Comparison of ENCODE assay signal across 17 cellular contexts in the genomic region with DNA sequence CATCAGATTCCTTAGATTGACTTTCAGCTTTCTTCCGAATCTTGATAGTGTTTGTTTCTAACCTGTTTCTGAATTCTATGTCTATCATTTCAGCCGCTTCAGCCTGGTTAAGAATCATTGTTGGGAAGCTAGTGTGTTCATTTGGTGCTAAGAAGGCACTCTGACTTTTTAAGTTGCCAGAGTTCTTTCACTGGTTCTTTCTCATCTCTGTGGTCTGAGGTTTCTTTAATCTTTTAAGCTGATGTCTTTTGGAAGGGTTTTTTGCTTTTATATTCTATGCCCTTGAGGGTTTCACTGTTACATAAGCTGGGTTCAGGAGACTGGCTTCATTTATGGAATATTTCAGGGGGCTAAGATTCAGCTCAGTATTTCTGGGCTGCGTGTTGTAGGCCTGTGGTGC.
DNase-seq lines count a peak whose midpoint lies in the region; ATAC-seq and TF ChIP-seq lines count a peak whose summit lies in the region.
"Had no signal": no experiment of that assay in that cellular context is flagged by ENCODE, and none has a peak within 500 bp of the region (broad histone marks: within the 10 kb centered on the region; RNA-seq: fewer than 3 reads in every experiment).

No MANE protein-coding gene starts in this region.

- H3K4me3 Mint-ChIP-seq in activated T-cell treated with anti-CD3 and anti-CD28 coated beads, Interleukin-2, amount 50 U/mL, for 72 hours = peak overlapping the region in 1 of 2 donors; percentile 27
- no peak overlapping the region for H3K4me3 Mint-ChIP-seq in activated T-cell treated with anti-CD3 and anti-CD28 coated beads, Interleukin-2, amount 50 U/mL, for 24 hours
- peak overlapping the region in 3 of 8 donors; percentile 2 to 46 (median 16) for H3K4me3 Mint-ChIP-seq in CD4-positive, alpha-beta memory T cell
- H3K4me3 Mint-ChIP-seq: IgD-negative memory B cell had no signal

- H3K9me3 ChIP-seq in CD4-positive, alpha-beta memory T cell (ENCODE audit: control insufficient read depth in 1 of 2, low read length in 2 of 2) = no peaks in the 10 kb centered on the region
- H3K9me3 ChIP-seq in SK-N-SH = no peaks in the 10 kb centered on the region
- H3K9me3 ChIP-seq: A549 had no signal

- no peaks in the 10 kb centered on the region for H4K20me1 ChIP-seq in SK-N-SH (ENCODE audit: insufficient read depth)

- ATAC-seq in activated T-cell treated with anti-CD3 and anti-CD28 coated beads, Interleukin-2, amount 50 U/mL, for 72 hours (replicated peaks in 1 of 2) = peak; percentile 44 to 51
- ATAC-seq: A549 had no signal

- no peaks in the 10 kb centered on the region for H3K79me2 ChIP-seq in SK-N-SH (ENCODE audit: insufficient read depth)

- DNase-seq in activated T-cell treated with anti-CD3 and anti-CD28 coated beads, Interleukin-2, amount 50 U/mL, for 72 hours = no peak
- DNase-seq in activated T-cell treated with anti-CD3 and anti-CD28 coated beads, Interleukin-2, amount 50 U/mL, for 24 hours = no peak
- peak in 4 of 5 donors; percentile 26 to 45 (median 34) for DNase-seq in CD4-positive, alpha-beta memory T cell
- peak; percentile 37 for DNase-seq in RPMI7951 (ENCODE audit: low read depth)
- DNase-seq in myocyte (ENCODE audit: low read depth) = peak; percentile 63
- DNase-seq in SK-N-SH = no peak
- DNase-seq in NCI-H526 treated with DMSO at 0.1 percent for 48 hours (lab: John Stamatoyannopoulos, UW) = no peak
- no peak for DNase-seq in NCI-H345 (lab: John Stamatoyannopoulos, UW)
- DNase-seq: DMS79 treated with DMSO at 0.1 percent for 48 hours; NCI-H1105; NCI-H2081; NCI-H2171 treated with DMSO at 0.1 percent for 48 hours; NCI-H446 treated with DMSO at 0.1 percent for 48 hours; NK-92 treated with Interleukin-12 subunit alpha and Interleukin-12 subunit beta, amount 100 ng/mL, for 24 hours; SHP77 had no signal

- peaks cover 36% of the 10 kb centered on the region for H3K27me3 Mint-ChIP-seq in activated T-cell treated with anti-CD3 and anti-CD28 coated beads, Interleukin-2, amount 50 U/mL, for 72 hours (ENCODE audit: low read depth)
- peaks cover 17% of the 10 kb centered on the region for H3K27me3 Mint-ChIP-seq in activated T-cell treated with anti-CD3 and anti-CD28 coated beads, Interleukin-2, amount 50 U/mL, for 24 hours
- H3K27me3 Mint-ChIP-seq in CD4-positive, alpha-beta memory T cell = peaks cover 1 to 7% of the 10 kb centered on the region in 2 donors
- H3K27me3 Mint-ChIP-seq: IgD-negative memory B cell had no signal

- H3K27ac Mint-ChIP-seq in activated T-cell treated with anti-CD3 and anti-CD28 coated beads, Interleukin-2, amount 50 U/mL, for 72 hours = peak overlapping the region; percentile 9
- no peak overlapping the region for H3K27ac Mint-ChIP-seq in activated T-cell treated with anti-CD3 and anti-CD28 coated beads, Interleukin-2, amount 50 U/mL, for 24 hours
- peak overlapping the region in 3 of 7 donors; percentile 42 to 52 (median 43) for H3K27ac Mint-ChIP-seq in CD4-positive, alpha-beta memory T cell
- H3K27ac Mint-ChIP-seq: IgD-negative memory B cell had no signal

- H3K4me2 ChIP-seq in SK-N-SH = no peak overlapping the region
- H3K4me2 ChIP-seq: A549 had no signal

- POLR2A ChIA-PET in CD4-positive, alpha-beta memory T cell (lab: Charles Lee; ENCODE audit: partially characterized antibody) = no interaction called here
- POLR2A ChIA-PET in SK-N-SH (lab: Yijun Ruan, JAX) = no interaction called here

- H3K27me3 ChIP-seq in CD4-positive, alpha-beta memory T cell (ENCODE audit: insufficient read depth, low read length) = no peaks in the 10 kb centered on the region
- no peaks in the 10 kb centered on the region; the same call in 1 of the 2 replicates for H3K27me3 ChIP-seq in SK-N-SH (ENCODE audit: insufficient read depth)

- no peaks in the 10 kb centered on the region for H3K9me3 Mint-ChIP-seq in activated T-cell treated with anti-CD3 and anti-CD28 coated beads, Interleukin-2, amount 50 U/mL, for 72 hours
- H3K9me3 Mint-ChIP-seq in activated T-cell treated with anti-CD3 and anti-CD28 coated beads, Interleukin-2, amount 50 U/mL, for 24 hours = no peaks in the 10 kb centered on the region
- H3K9me3 Mint-ChIP-seq in CD4-positive, alpha-beta memory T cell = peaks cover 0 to 8% (median 0%) of the 10 kb centered on the region in 8 donors

- CTCF ChIA-PET in CD4-positive, alpha-beta memory T cell (lab: Charles Lee; ENCODE audit: partially characterized antibody) = interaction anchor here (1.1 to 1.6 kb wide), 5 partner anchors 8 to 196 kb away, joined by 3 to 11 read pairs (median 6); no protein-coding TSS in a partner anchor
- CTCF ChIA-PET in SK-N-SH (lab: Yijun Ruan, JAX) = interaction anchor here (0.6 to 2.8 kb wide), 5 partner anchors 10 to 162 kb away, joined by 3 to 9 read pairs (median 4); no protein-coding TSS in a partner anchor

- no peaks in the 10 kb centered on the region for H3F3A ChIP-seq in SK-N-SH (replicated peaks; ENCODE audit: insufficient read depth)

- no peak overlapping the region for H3K27ac ChIP-seq in CD4-positive, alpha-beta memory T cell (ENCODE audit: low read depth, low read length)
- no peak overlapping the region for H3K27ac ChIP-seq in SK-N-SH (ENCODE audit: low read depth in 2 of 2, low read length in 1 of 2)
- H3K27ac ChIP-seq: A549 had no signal

- intact Hi-C loops in CD4-positive, alpha-beta memory T cell (cut with micrococcal nuclease) = no loop called here

- TF ChIP-seq CTCF in SK-N-SH (IDR thresholded peaks at IDR 0.05) = no peak

- H3K4me1 ChIP-seq in CD4-positive, alpha-beta memory T cell (ENCODE audit: insufficient read depth, low read length) = peaks cover 21% of the 10 kb centered on the region
- no peaks in the 10 kb centered on the region; a peak in 1 of 4 replicates for H3K4me1 ChIP-seq in SK-N-SH (ENCODE audit: control insufficient read depth in 1 of 2, insufficient read depth in 2 of 2, low read depth in 1 of 2, low read length in 1 of 2)
- H3K4me1 ChIP-seq: A549 had no signal

- no peak for TF ChIP-seq RAD21 in SK-N-SH (IDR thresholded peaks at IDR 0.05; ENCODE audit: low read length)

- H3K9me2 ChIP-seq in SK-N-SH = no peaks in the 10 kb centered on the region

- H2AFZ ChIP-seq in SK-N-SH (ENCODE audit: low read depth) = no peak overlapping the region

- no peaks in the 10 kb centered on the region for H3K36me3 Mint-ChIP-seq in activated T-cell treated with anti-CD3 and anti-CD28 coated beads, Interleukin-2, amount 50 U/mL, for 72 hours (ENCODE audit: insufficient read depth in 2 of 2)
- no peaks in the 10 kb centered on the region for H3K36me3 Mint-ChIP-seq in activated T-cell treated with anti-CD3 and anti-CD28 coated beads, Interleukin-2, amount 50 U/mL, for 24 hours (ENCODE audit: low read depth)
- no peaks in the 10 kb centered on the region for H3K36me3 Mint-ChIP-seq in CD4-positive, alpha-beta memory T cell

- no peaks in the 10 kb centered on the region for H3K36me3 ChIP-seq in CD4-positive, alpha-beta memory T cell (ENCODE audit: insufficient read depth, low read length)
- H3K36me3 ChIP-seq in SK-N-SH (replicated peaks in 1 of 2; ENCODE audit: control insufficient read depth in 1 of 2, insufficient read depth in 2 of 2, low read length in 1 of 2) = no peaks in the 10 kb centered on the region

- 10% methylated on average over 3 of the region's 3 CpGs for WGBS in SK-N-SH (ENCODE audit: low lambda C conversion rate)

- H3K4me3 ChIP-seq in CD4-positive, alpha-beta memory T cell (ENCODE audit: low read length in 2 of 2) = no peak overlapping the region
- no peak overlapping the region for H3K4me3 ChIP-seq in SK-N-SH (ENCODE audit: low read depth in 2 of 2, low read length in 1 of 2)
- H3K4me3 ChIP-seq: A549 had no signal

- H3K4me1 Mint-ChIP-seq in activated T-cell treated with anti-CD3 and anti-CD28 coated beads, Interleukin-2, amount 50 U/mL, for 72 hours (ENCODE audit: low read depth) = peaks cover 25% of the 10 kb centered on the region
- H3K4me1 Mint-ChIP-seq in activated T-cell treated with anti-CD3 and anti-CD28 coated beads, Interleukin-2, amount 50 U/mL, for 24 hours (ENCODE audit: low read depth) = peaks cover 30% of the 10 kb centered on the region
- peaks cover 9 to 26% (median 20%) of the 10 kb centered on the region in 4 donors for H3K4me1 Mint-ChIP-seq in CD4-positive, alpha-beta memory T cell

- no peak for TF ChIP-seq EP300 in SK-N-SH (IDR thresholded peaks at IDR 0.05; ENCODE audit: borderline replicate concordance in 1 of 2, low read depth in 1 of 2, low read length in 1 of 2)

- no peak overlapping the region for H3K9ac ChIP-seq in SK-N-SH

TF ChIP-seq in SK-N-SH, 30 proteins besides CTCF, POLR2A, EP300 and RAD21 (continues in another document):
- TF ChIP-seq FOXM1 (IDR thresholded peaks at IDR 0.05; ENCODE audit: low read depth) (no peak), RCOR1 (IDR thresholded peaks at IDR 0.05; ENCODE audit: low read length) (no peak), MXI1 (IDR thresholded peaks at IDR 0.05; ENCODE audit: low read depth, low read length) (no peak), POLR2AphosphoS5 (IDR thresholded peaks at IDR 0.05; ENCODE audit: low read depth, low read length) (no peak), TCF12 (IDR thresholded peaks at IDR 0.05) (no peak), NRF1 (IDR thresholded peaks at IDR 0.05; ENCODE audit: low read depth, low read length) (no peak), EZH2phosphoT487 (IDR thresholded peaks at IDR 0.05; ENCODE audit: borderline replicate concordance, low read depth) (no peak), FOXJ3 (CRISPR knock-in tag; IDR thresholded peaks at IDR 0.05) (no peak), SIN3A (IDR thresholded peaks at IDR 0.05; ENCODE audit: borderline replicate concordance, low read depth, low read length) (no peak), GATA2 (CRISPR knock-in tag; IDR thresholded peaks at IDR 0.05) (no peak)
- TF ChIP-seq, protein P1, sequence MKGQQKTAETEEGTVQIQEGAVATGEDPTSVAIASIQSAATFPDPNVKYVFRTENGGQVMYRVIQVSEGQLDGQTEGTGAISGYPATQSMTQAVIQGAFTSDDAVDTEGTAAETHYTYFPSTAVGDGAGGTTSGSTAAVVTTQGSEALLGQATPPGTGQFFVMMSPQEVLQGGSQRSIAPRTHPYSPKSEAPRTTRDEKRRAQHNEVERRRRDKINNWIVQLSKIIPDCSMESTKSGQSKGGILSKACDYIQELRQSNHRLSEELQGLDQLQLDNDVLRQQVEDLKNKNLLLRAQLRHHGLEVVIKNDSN (IDR thresholded peaks at IDR 0.05; ENCODE audit: borderline replicate concordance, low read depth) = no peak
- TF ChIP-seq, protein P2, sequence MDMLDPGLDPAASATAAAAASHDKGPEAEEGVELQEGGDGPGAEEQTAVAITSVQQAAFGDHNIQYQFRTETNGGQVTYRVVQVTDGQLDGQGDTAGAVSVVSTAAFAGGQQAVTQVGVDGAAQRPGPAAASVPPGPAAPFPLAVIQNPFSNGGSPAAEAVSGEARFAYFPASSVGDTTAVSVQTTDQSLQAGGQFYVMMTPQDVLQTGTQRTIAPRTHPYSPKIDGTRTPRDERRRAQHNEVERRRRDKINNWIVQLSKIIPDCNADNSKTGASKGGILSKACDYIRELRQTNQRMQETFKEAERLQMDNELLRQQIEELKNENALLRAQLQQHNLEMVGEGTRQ (IDR thresholded peaks at IDR 0.05; ENCODE audit: borderline replicate concordance, low read depth, low read length) = no peak

Comparison
In these comparisons a context has a peak if more than half of its experiments do, and no peak if none do; other contexts are left out.
1. DNase-seq: peak in CD4-positive, alpha-beta memory T cell (4 of 5), RPMI7951 (single experiment) and myocyte (single experiment); none in activated T-cell treated with anti-CD3 and anti-CD28 coated beads, Interleukin-2, amount 50 U/mL, for 72 hours (0 of 2), activated T-cell treated with anti-CD3 and anti-CD28 coated beads, Interleukin-2, amount 50 U/mL, for 24 hours (single experiment), SK-N-SH (single experiment), NCI-H526 treated with DMSO at 0.1 percent for 48 hours (single experiment) and NCI-H345 (single experiment).